ENCODE assay signal across 18 cellular contexts in the genomic region with DNA sequence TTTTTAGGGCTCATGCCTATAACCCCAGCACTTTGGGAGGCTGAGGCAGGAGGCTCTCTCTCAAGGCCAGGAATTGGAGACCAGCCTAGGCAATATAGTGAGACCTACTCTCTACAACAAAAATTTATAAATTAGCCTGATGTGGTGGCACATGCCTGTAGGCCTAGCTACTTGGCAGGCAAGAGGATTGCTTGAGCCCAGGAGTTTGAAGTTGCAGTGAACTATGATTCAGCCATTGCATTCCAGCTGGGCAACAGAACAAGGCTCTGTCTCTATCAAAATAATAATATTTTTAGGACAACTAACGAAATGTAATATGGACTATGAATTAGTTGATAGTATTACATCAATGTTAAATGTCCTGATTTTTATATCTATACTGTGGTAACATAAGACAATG.
A peak's percentile ranks its signal among the peaks of the same experiment; 100 is the strongest.
DNase-seq lines count a peak whose midpoint lies in the region; ATAC-seq and TF ChIP-seq lines count a peak whose summit lies in the region.
"Had no signal": no experiment of that assay in that cellular context is flagged by ENCODE, and none has a peak within 500 bp of the region (broad histone marks: within the 10 kb centered on the region; RNA-seq: fewer than 3 reads in every experiment).

No MANE protein-coding gene starts in this region.

- no peaks in the 10 kb centered on the region for H3K4me1 Mint-ChIP-seq in stimulated activated effector memory CD8-positive, alpha-beta T cell treated with anti-CD3 and anti-CD28 coated beads, Interleukin-12 subunit alpha, Interleukin-12 subunit beta, amount 100 ng/mL, for 72 hours
- no peaks in the 10 kb centered on the region for H3K4me1 Mint-ChIP-seq in progenitor cell of endocrine pancreas (ENCODE audit: low read depth)
- H3K4me1 Mint-ChIP-seq: neural crest cell had no signal

- no peak overlapping the region for H3K27ac Mint-ChIP-seq in stimulated activated effector memory CD8-positive, alpha-beta T cell treated with anti-CD3 and anti-CD28 coated beads, Interleukin-12 subunit alpha, Interleukin-12 subunit beta, amount 100 ng/mL, for 72 hours
- no peak overlapping the region for H3K27ac Mint-ChIP-seq in progenitor cell of endocrine pancreas
- H3K27ac Mint-ChIP-seq: T-helper 2 cell treated with Interferon-gamma antibody and Interleukin-4, amounts not matched to agents 5 μg/mL and 100 μg/mL, for 36 hours had no signal

- no peak for TF ChIP-seq CTCF in ascending aorta (IDR thresholded peaks at IDR 0.05)
- no peak for TF ChIP-seq CTCF in fibroblast of pulmonary artery (IDR thresholded peaks at IDR 0.05; ENCODE audit: low read length, missing control alignments)
- TF ChIP-seq CTCF in progenitor cell of endocrine pancreas (IDR thresholded peaks at IDR 0.05; ENCODE audit: unreplicated experiment): no peak

- H3K4me1 ChIP-seq in ascending aorta: no peaks in the 10 kb centered on the region

- no peaks in the 10 kb centered on the region for H3K36me3 Mint-ChIP-seq in stimulated activated effector memory CD8-positive, alpha-beta T cell treated with anti-CD3 and anti-CD28 coated beads, Interleukin-12 subunit alpha, Interleukin-12 subunit beta, amount 100 ng/mL, for 72 hours
- no peaks in the 10 kb centered on the region for H3K36me3 Mint-ChIP-seq in progenitor cell of endocrine pancreas (ENCODE audit: insufficient read depth)

- ATAC-seq in stimulated activated effector memory CD8-positive, alpha-beta T cell treated with anti-CD3 and anti-CD28 coated beads, Interleukin-12 subunit alpha, Interleukin-12 subunit beta, amount 100 ng/mL, for 72 hours: no peak
- ATAC-seq: PC-3 had no signal

- H3K27me3 Mint-ChIP-seq in progenitor cell of endocrine pancreas: no peaks in the 10 kb centered on the region

- no peaks in the 10 kb centered on the region for H3K27me3 ChIP-seq in ascending aorta
- H3K27me3 ChIP-seq: dorsolateral prefrontal cortex had no signal

- no peak overlapping the region for H3K4me3 ChIP-seq in ascending aorta
- no peak overlapping the region for H3K4me3 ChIP-seq in fibroblast of pulmonary artery (replicated peaks; ENCODE audit: low read depth, low read length)
- H3K4me3 ChIP-seq: dorsolateral prefrontal cortex had no signal

- no peaks in the 10 kb centered on the region for H3K36me3 ChIP-seq in ascending aorta

- no peak overlapping the region for H3K4me3 Mint-ChIP-seq in stimulated activated effector memory CD8-positive, alpha-beta T cell treated with anti-CD3 and anti-CD28 coated beads, Interleukin-12 subunit alpha, Interleukin-12 subunit beta, amount 100 ng/mL, for 72 hours
- H3K4me3 Mint-ChIP-seq in progenitor cell of endocrine pancreas (ENCODE audit: low read depth): no peak overlapping the region
- H3K4me3 Mint-ChIP-seq: neural crest cell; T-helper 2 cell treated with Interferon-gamma antibody and Interleukin-4, amounts not matched to agents 5 μg/mL and 100 μg/mL, for 36 hours had no signal

- H3K9me3 ChIP-seq in ascending aorta: no peaks in the 10 kb centered on the region

- intact Hi-C loops in ascending aorta (cut with DNase I): no loop called here

- H3K9me3 Mint-ChIP-seq in stimulated activated effector memory CD8-positive, alpha-beta T cell treated with anti-CD3 and anti-CD28 coated beads, Interleukin-12 subunit alpha, Interleukin-12 subunit beta, amount 100 ng/mL, for 72 hours: no peaks in the 10 kb centered on the region
- H3K9me3 Mint-ChIP-seq in progenitor cell of endocrine pancreas (ENCODE audit: low read depth): no peaks in the 10 kb centered on the region
- H3K9me3 Mint-ChIP-seq: neural crest cell; T-helper 2 cell treated with Interferon-gamma antibody and Interleukin-4, amounts not matched to agents 5 μg/mL and 100 μg/mL, for 36 hours had no signal

- DNase-seq in EL: peak; percentile 16
- DNase-seq in ascending aorta (ENCODE audit: low spot score in 2 of 2): peak in 1 of 2 donors; percentile 79
- peak; percentile 30 for DNase-seq in fibroblast of pulmonary artery (ENCODE audit: low read depth)
- peak; percentile 43 for DNase-seq in stromal cell of bone marrow (ENCODE audit: low read depth)
- no peak for DNase-seq in stimulated activated effector memory CD8-positive, alpha-beta T cell treated with anti-CD3 and anti-CD28 coated beads, Interleukin-12 subunit alpha, Interleukin-12 subunit beta, amount 100 ng/mL, for 72 hours (ENCODE audit: low spot score in 2 of 2)
- no peak for DNase-seq in progenitor cell of endocrine pancreas (ENCODE audit: low spot score, unreplicated experiment)
- DNase-seq in NCI-H1436 treated with DMSO at 0.1 percent for 48 hours (lab: John Stamatoyannopoulos, UW): no peak
- DNase-seq in SHP77 (lab: John Stamatoyannopoulos, UW): no peak
- DNase-seq: activated CD4-positive, alpha-beta T cell treated with anti-CD3 and anti-CD28 coated beads for 1 hour; activated effector memory CD4-positive, alpha-beta T cell treated with Interleukin-2 at 50 U/mL for 16 hours; dorsolateral prefrontal cortex; midbrain; NCI-H2029; NCI-H69; PC-3; retina had no signal

- H3K27ac ChIP-seq in ascending aorta: peak overlapping the region; percentile 69 to 74

Comparison
In these comparisons a context has a peak if more than half of its experiments do, and no peak if none do; other contexts are left out.
1. DNase-seq: peak in EL (single experiment), fibroblast of pulmonary artery (single experiment) and stromal cell of bone marrow (single experiment); none in stimulated activated effector memory CD8-positive, alpha-beta T cell treated with anti-CD3 and anti-CD28 coated beads, Interleukin-12 subunit alpha, Interleukin-12 subunit beta, amount 100 ng/mL, for 72 hours (0 of 2), progenitor cell of endocrine pancreas (single experiment), NCI-H1436 treated with DMSO at 0.1 percent for 48 hours (single experiment) and SHP77 (0 of 2).